In genomic region chr7:11185179-11185578, GRCh38 we compare ENCODE assay signal across 1 cellular context.
TF ChIP-seq lines count a peak whose summit lies in the region.

No MANE protein-coding gene starts in this region.

TF ChIP-seq in IMR-90, 13 proteins besides CTCF, POLR2A, EP300 and RAD21:
- TF ChIP-seq MAZ (IDR thresholded peaks at IDR 0.05; ENCODE audit: borderline replicate concordance, low read depth, low read length): no peak
- TF ChIP-seq SMC3 (IDR thresholded peaks at IDR 0.05; ENCODE audit: low read depth, low read length): no peak
- TF ChIP-seq CHD1 (IDR thresholded peaks at IDR 0.05; ENCODE audit: low read depth, low read length): no peak
- no peak for TF ChIP-seq RFX5 (IDR thresholded peaks at IDR 0.05; ENCODE audit: low read depth, low read length)
- TF ChIP-seq MXI1 (IDR thresholded peaks at IDR 0.05; ENCODE audit: borderline replicate concordance, low read depth, low read length): no peak
- no peak for TF ChIP-seq USF2 (IDR thresholded peaks at IDR 0.05; ENCODE audit: low read depth, low read length)
- no peak for TF ChIP-seq FOS (IDR thresholded peaks at IDR 0.05; ENCODE audit: low read depth, low read length)
- no peak for TF ChIP-seq MAFK (IDR thresholded peaks at IDR 0.05; ENCODE audit: low read depth, low read length)
- TF ChIP-seq RCOR1 (IDR thresholded peaks at IDR 0.05; ENCODE audit: insufficient replicate concordance, low read length): no peak
- no peak for TF ChIP-seq CEBPB (IDR thresholded peaks at IDR 0.05; ENCODE audit: low read depth, low read length)
- TF ChIP-seq BHLHE40 (IDR thresholded peaks at IDR 0.05; ENCODE audit: low read depth, low read length): no peak
- no peak for TF ChIP-seq NFE2L2 (IDR thresholded peaks at IDR 0.05; ENCODE audit: low read depth, low read length)
- TF ChIP-seq ELK1 (IDR thresholded peaks at IDR 0.05; ENCODE audit: borderline replicate concordance, low read depth, low read length): no peak
TF ChIP-seq in IMR-90: peak in this region for 0.
